Comparison of ENCODE assay signal across 11 cellular contexts in the genomic region with DNA sequence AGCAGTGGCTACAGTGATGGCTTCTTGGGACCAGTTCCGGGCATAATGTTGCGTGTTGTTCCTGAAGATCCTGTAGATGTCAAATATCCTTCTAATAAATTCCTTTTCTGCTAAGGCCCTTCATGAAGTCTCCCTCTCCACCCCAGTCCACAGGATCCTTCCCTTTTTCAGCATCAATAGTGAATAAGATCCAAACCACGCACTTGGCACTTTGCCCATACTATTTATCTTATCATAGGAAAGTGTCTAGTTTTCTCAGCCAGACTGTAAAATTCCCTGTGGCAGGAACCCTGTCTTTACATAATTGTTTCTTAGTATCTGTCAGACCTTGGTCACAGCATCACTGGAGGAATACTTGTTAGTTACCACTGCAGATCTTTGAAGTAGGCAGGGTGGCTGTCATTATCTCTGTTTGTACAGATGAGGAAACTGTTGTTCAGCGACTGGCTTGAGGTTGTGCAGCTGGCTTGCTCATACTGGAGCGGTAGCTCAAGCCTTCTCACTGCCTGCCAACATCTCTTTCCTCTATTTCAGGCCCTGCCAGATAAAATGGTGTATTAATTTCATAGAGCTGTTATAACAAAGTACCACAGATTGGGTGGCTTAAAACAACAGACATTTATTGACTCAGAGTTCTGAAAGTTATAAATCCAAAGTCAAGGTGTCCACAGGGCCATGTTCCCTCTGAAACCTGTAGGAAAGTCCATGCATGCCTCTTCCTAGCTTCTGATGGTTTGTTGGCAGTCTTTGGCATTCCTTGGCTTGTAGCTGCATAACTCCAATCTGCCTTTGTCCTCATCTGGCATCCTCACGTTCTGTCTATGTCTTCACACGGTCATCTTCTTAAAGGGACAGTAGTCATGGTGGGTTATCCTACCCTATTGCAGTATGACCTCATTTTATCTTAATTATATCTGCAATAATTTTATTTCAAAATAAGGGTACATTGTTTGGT. TPM values are rescaled to one million over a fixed set of nuclear protein-coding genes. Genes with fewer than 3 reads are reported as not detected.
DNase-seq lines count a peak whose midpoint lies in the region; ATAC-seq and TF ChIP-seq lines count a peak whose summit lies in the region.
"Had no signal": no experiment of that assay in that cellular context is flagged by ENCODE, and none has a peak within 500 bp of the region (broad histone marks: within the 10 kb centered on the region; RNA-seq: fewer than 3 reads in every experiment).

No MANE protein-coding gene starts in this region.

- peaks cover 3 to 6% of the 10 kb centered on the region in 2 donors for H3K27me3 Mint-ChIP-seq in stimulated activated naive B cell treated with anti-CD40 and anti-IgM and Interleukin-4, amounts not matched to agents 10 μg/mL and 1 μg/mL and 100 μg/mL, for 72 hours
- H3K27me3 Mint-ChIP-seq in activated T-cell treated with anti-CD3 and anti-CD28 coated beads, Interleukin-2, amount 50 U/mL, for 24 hours: peaks cover 5% of the 10 kb centered on the region

- H3K4me3 Mint-ChIP-seq in stimulated activated naive B cell treated with anti-CD40 and anti-IgM and Interleukin-4, amounts not matched to agents 10 μg/mL and 1 μg/mL and 100 μg/mL, for 72 hours: no peak overlapping the region
- no peak overlapping the region for H3K4me3 Mint-ChIP-seq in activated T-cell treated with anti-CD3 and anti-CD28 coated beads, Interleukin-2, amount 50 U/mL, for 24 hours

- in situ Hi-C loops in mammary epithelial cell (cut with MboI; ENCODE audit: low sequenced_read_pairs in 2 of 2): no loop called here

- H3K36me3 ChIP-seq in HEK293 (ENCODE audit: control insufficient read depth in 2 of 2, insufficient read depth in 1 of 2, low read length in 2 of 2) (no peaks in the 10 kb centered on the region), mammary epithelial cell (ENCODE audit: insufficient read depth, low read length) (no peaks in the 10 kb centered on the region)

- H3K4me3 ChIP-seq in HEK293 (ENCODE audit: low read depth, low read length) (no peak overlapping the region), mammary epithelial cell (replicated peaks in 1 of 3; ENCODE audit: insufficient read depth in 1 of 3, low read depth in 2 of 3, low read length in 3 of 3) (no peak overlapping the region)
- H3K4me3 ChIP-seq: mucosa of descending colon had no signal

- no TSS peak for BruUV-seq in mammary epithelial cell (replicated peaks; lab: Mats Ljungman, UMichigan)

- TF ChIP-seq CTCF in HEK293 (tag by site-specific recombination; IDR thresholded peaks at IDR 0.05) (no peak), mammary epithelial cell (conservative IDR thresholded peaks at IDR 0.05 in 1 of 2, IDR thresholded peaks at IDR 0.05 in 1 of 2; ENCODE audit: extremely low read depth in 1 of 2, insufficient read depth in 1 of 2, low read depth in 1 of 2, low read length in 2 of 2) (no peak)

- H3K4me1 Mint-ChIP-seq in stimulated activated naive B cell treated with anti-CD40 and anti-IgM and Interleukin-4, amounts not matched to agents 10 μg/mL and 1 μg/mL and 100 μg/mL, for 72 hours: peaks cover 16 to 24% of the 10 kb centered on the region in 2 donors
- H3K4me1 Mint-ChIP-seq in activated T-cell treated with anti-CD3 and anti-CD28 coated beads, Interleukin-2, amount 50 U/mL, for 24 hours (ENCODE audit: low read depth): peaks cover 22% of the 10 kb centered on the region

- peaks cover 2% of the 10 kb centered on the region; the same call in 1 of the 2 replicates for H3K4me1 ChIP-seq in HEK293 (ENCODE audit: control insufficient read depth, insufficient read depth, low read length)
- peaks cover 10% of the 10 kb centered on the region for H3K4me1 ChIP-seq in mammary epithelial cell (ENCODE audit: insufficient read depth, low read length)

- H3K27ac ChIP-seq in HEK293 (ENCODE audit: extremely low read depth, low read depth, low read length) (no peak overlapping the region), mammary epithelial cell (ENCODE audit: insufficient read depth, low read depth, low read length) (no peak overlapping the region)
- H3K27ac ChIP-seq: VCaP had no signal

- H3K9me3 Mint-ChIP-seq in stimulated activated naive B cell treated with anti-CD40 and anti-IgM and Interleukin-4, amounts not matched to agents 10 μg/mL and 1 μg/mL and 100 μg/mL, for 72 hours: no peaks in the 10 kb centered on the region
- H3K9me3 Mint-ChIP-seq in activated T-cell treated with anti-CD3 and anti-CD28 coated beads, Interleukin-2, amount 50 U/mL, for 24 hours: no peaks in the 10 kb centered on the region

- 47% methylated on average over 6 of the region's 7 CpGs for WGBS in mammary epithelial cell (ENCODE audit: low coverage, missing lambda C conversion rate)

- dilution Hi-C loops in mammary epithelial cell (cut with HindIII; ENCODE audit: low sequenced_read_pairs): no loop called here

- H3K27ac Mint-ChIP-seq in stimulated activated naive B cell treated with anti-CD40 and anti-IgM and Interleukin-4, amounts not matched to agents 10 μg/mL and 1 μg/mL and 100 μg/mL, for 72 hours: no peak overlapping the region
- H3K27ac Mint-ChIP-seq in activated T-cell treated with anti-CD3 and anti-CD28 coated beads, Interleukin-2, amount 50 U/mL, for 24 hours: no peak overlapping the region

- peaks cover 0 to 2% of the 10 kb centered on the region in 2 donors for H3K36me3 Mint-ChIP-seq in stimulated activated naive B cell treated with anti-CD40 and anti-IgM and Interleukin-4, amounts not matched to agents 10 μg/mL and 1 μg/mL and 100 μg/mL, for 72 hours
- H3K36me3 Mint-ChIP-seq in activated T-cell treated with anti-CD3 and anti-CD28 coated beads, Interleukin-2, amount 50 U/mL, for 24 hours (ENCODE audit: low read depth): peaks cover 10% of the 10 kb centered on the region

- no peaks in the 10 kb centered on the region for H3K27me3 ChIP-seq in mammary epithelial cell (ENCODE audit: insufficient read depth, low read length)

- CTCF ChIA-PET in HEK293 (lab: Yijun Ruan, JAX): interaction anchor here (0.5 to 1.8 kb wide), 4 partner anchors 9 to 285 kb away, joined by 3 to 5 read pairs (median 4); a partner anchor contains a TSS
- CTCF ChIA-PET in mammary epithelial cell (lab: Charles Lee; ENCODE audit: low non-redundant PET): no interaction called here

- no peak overlapping the region for H3K9ac ChIP-seq in mammary epithelial cell (ENCODE audit: insufficient read depth, low read length)

- H3K9me3 ChIP-seq in HEK293 (ENCODE audit: control insufficient read depth, insufficient read depth, low read depth, low read length) (no peaks in the 10 kb centered on the region), mammary epithelial cell (replicated peaks; ENCODE audit: insufficient read depth, low read length) (no peaks in the 10 kb centered on the region)
- H3K9me3 ChIP-seq: mucosa of descending colon had no signal

- intact Hi-C loops in mammary epithelial cell (cut with micrococcal nuclease): no loop called here

- no peak for ATAC-seq in GM19452 (IDR thresholded peaks at IDR 0.05; ENCODE audit: unreplicated experiment)
- ATAC-seq in stimulated activated naive B cell treated with anti-CD40 and anti-IgM and Interleukin-4, amounts not matched to agents 10 μg/mL and 1 μg/mL and 100 μg/mL, for 72 hours (replicated peaks): no peak
- ATAC-seq: mucosa of descending colon had no signal

- peak; percentile 19 for DNase-seq in NCI-H2196 treated with DMSO at 0.1 percent for 48 hours (lab: John Stamatoyannopoulos, UW; ENCODE audit: unreplicated experiment)
- DNase-seq in mammary epithelial cell: peak; percentile 7
- DNase-seq in lung microvascular endothelial cell (ENCODE audit: low read depth in 2 of 2): peak; percentile 35 to 58
- DNase-seq in stimulated activated naive B cell treated with anti-CD40 and anti-IgM and Interleukin-4, amounts not matched to agents 10 μg/mL and 1 μg/mL and 100 μg/mL, for 72 hours: no peak
- DNase-seq in activated T-cell treated with anti-CD3 and anti-CD28 coated beads, Interleukin-2, amount 50 U/mL, for 24 hours: no peak
- DNase-seq in midbrain (lab: John Stamatoyannopoulos, UW): no peak
- DNase-seq: hippocampal formation, mucosa of descending colon had no signal

- POLR2A ChIA-PET in HEK293 (lab: Yijun Ruan, JAX): no interaction called here

- no peaks in the 10 kb centered on the region for H4K20me1 ChIP-seq in mammary epithelial cell (ENCODE audit: insufficient read depth, low read length)

- peaks cover 18% of the 10 kb centered on the region for H3K79me2 ChIP-seq in mammary epithelial cell (ENCODE audit: insufficient read depth, low read length)

- H2AFZ ChIP-seq in mammary epithelial cell (ENCODE audit: low read depth, low read length): peak overlapping the region; percentile 22

- no peak overlapping the region for H3K4me2 ChIP-seq in mammary epithelial cell (ENCODE audit: insufficient read depth, low read depth, low read length)

TF ChIP-seq in HEK293, 187 proteins besides CTCF, POLR2A, EP300 and RAD21 (continues in another document):
- TF ChIP-seq ZBTB20 (tag by site-specific recombination; IDR thresholded peaks at IDR 0.05) (0 out of 2 replicates have a peak, but pooled peaks have one; percentile 15), ZNF660 (tag by site-specific recombination; IDR thresholded peaks at IDR 0.05) (no peak)
- TF ChIP-seq, protein P1, sequence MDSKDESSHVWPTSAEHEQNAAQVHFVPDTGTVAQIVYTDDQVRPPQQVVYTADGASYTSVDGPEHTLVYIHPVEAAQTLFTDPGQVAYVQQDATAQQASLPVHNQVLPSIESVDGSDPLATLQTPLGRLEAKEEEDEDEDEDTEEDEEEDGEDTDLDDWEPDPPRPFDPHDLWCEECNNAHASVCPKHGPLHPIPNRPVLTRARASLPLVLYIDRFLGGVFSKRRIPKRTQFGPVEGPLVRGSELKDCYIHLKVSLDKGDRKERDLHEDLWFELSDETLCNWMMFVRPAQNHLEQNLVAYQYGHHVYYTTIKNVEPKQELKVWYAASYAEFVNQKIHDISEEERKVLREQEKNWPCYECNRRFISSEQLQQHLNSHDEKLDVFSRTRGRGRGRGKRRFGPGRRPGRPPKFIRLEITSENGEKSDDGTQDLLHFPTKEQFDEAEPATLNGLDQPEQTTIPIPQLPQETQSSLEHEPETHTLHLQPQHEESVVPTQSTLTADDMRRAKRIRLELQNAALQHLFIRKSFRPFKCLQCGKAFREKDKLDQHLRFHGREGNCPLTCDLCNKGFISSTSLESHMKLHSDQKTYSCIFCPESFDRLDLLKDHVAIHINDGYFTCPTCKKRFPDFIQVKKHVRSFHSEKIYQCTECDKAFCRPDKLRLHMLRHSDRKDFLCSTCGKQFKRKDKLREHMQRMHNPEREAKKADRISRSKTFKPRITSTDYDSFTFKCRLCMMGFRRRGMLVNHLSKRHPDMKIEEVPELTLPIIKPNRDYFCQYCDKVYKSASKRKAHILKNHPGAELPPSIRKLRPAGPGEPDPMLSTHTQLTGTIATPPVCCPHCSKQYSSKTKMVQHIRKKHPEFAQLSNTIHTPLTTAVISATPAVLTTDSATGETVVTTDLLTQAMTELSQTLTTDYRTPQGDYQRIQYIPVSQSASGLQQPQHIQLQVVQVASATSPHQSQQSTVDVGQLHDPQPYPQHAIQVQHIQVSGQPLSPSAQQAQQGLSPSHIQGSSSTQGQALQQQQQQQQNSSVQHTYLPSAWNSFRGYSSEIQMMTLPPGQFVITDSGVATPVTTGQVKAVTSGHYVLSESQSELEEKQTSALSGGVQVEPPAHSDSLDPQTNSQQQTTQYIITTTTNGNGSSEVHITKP (tag by site-specific recombination; IDR thresholded peaks at IDR 0.05): peak; percentile 61

RNA-seq across cellular contexts. Expression of a gene that starts 33.5 kb away (rescaled TPM):
- total RNA-seq in mammary epithelial cell (10 to 100 TPM; 29.6 to 63.3 TPM), lung microvascular endothelial cell (38.4 and 62.9 TPM in 2 replicates)
- polyA plus RNA-seq in mammary epithelial cell: 13.0 TPM
- 56.1 TPM for polyA minus RNA-seq in mammary epithelial cell

Comparison
In these comparisons a context has a peak if more than half of its experiments do, and no peak if none do; other contexts are left out.
1. DNase-seq: peak in NCI-H2196 treated with DMSO at 0.1 percent for 48 hours (single experiment), mammary epithelial cell (single experiment) and lung microvascular endothelial cell (2 of 2); none in stimulated activated naive B cell treated with anti-CD40 and anti-IgM and Interleukin-4, amounts not matched to agents 10 μg/mL and 1 μg/mL and 100 μg/mL, for 72 hours (single experiment), activated T-cell treated with anti-CD3 and anti-CD28 coated beads, Interleukin-2, amount 50 U/mL, for 24 hours (single experiment) and midbrain (single experiment).